ENCODE assay signal across 10 cellular contexts in the genomic region with DNA sequence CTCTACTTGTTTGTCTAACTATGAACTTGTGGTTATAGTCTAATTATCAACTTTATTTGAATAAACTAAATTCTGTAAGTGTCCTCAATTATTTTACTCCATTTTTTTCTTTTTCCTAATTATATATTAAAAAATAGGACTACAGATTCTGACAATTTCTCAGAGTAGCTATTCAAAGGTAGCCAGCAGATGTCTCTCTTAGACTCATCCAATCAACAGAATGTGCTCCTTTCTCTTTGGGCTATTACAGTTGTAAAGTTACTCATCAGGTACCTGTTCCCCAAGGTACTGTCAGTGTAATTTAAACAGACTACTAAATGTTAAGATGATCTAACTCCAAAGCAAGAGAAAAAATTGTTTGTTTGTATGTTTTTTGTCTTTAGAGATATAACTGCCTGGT.
DNase-seq lines count a peak whose midpoint lies in the region; ATAC-seq and TF ChIP-seq lines count a peak whose summit lies in the region.
"Had no signal": no experiment of that assay in that cellular context is flagged by ENCODE, and none has a peak within 500 bp of the region (broad histone marks: within the 10 kb centered on the region; RNA-seq: fewer than 3 reads in every experiment).

No MANE protein-coding gene starts in this region.

- intact Hi-C loops in MCF 10A (cut with micrococcal nuclease) (loop anchor here (1.0 to 10.0 kb wide), 6 partner anchors 159 to 1401 kb away; no protein-coding TSS in a partner anchor), breast epithelium (cut with DNase I; ENCODE audit: low total_unique reads) (no loop called here), Panc1 (cut with micrococcal nuclease; ENCODE audit: unreplicated experiment) (no loop called here), esophagus muscularis mucosa (cut with DNase I) (loop anchor here (5.0 kb wide), 2 partner anchors 249 to 579 kb away; a partner anchor contains a TSS), Calu3 (cut with micrococcal nuclease; ENCODE audit: unreplicated experiment) (no loop called here)

- H3K9me3 ChIP-seq in breast epithelium (no peaks in the 10 kb centered on the region), Panc1 (ENCODE audit: control insufficient read depth, insufficient read depth, low read depth, low read length) (no peaks in the 10 kb centered on the region), esophagus muscularis mucosa (no peaks in the 10 kb centered on the region)

- in situ Hi-C loops in Panc1 (cut with HindIII; ENCODE audit: low pct_unique_long_range_greater_than_20kb, low sequenced_read_pairs): no loop called here

- H3K4me1 ChIP-seq in breast epithelium: no peaks in the 10 kb centered on the region
- H3K4me1 ChIP-seq in Panc1 (ENCODE audit: control insufficient read depth, insufficient read depth, low read length): no peaks in the 10 kb centered on the region
- no peaks in the 10 kb centered on the region for H3K4me1 ChIP-seq in esophagus muscularis mucosa

- H3K27ac Mint-ChIP-seq in MCF 10A (ENCODE audit: low read depth, unreplicated experiment): no peak overlapping the region
- H3K27ac Mint-ChIP-seq in Calu3 (ENCODE audit: unreplicated experiment): no peak overlapping the region
- H3K27ac Mint-ChIP-seq in nephron progenitor cell: no peak overlapping the region
- H3K27ac Mint-ChIP-seq: naive B cell had no signal

- H3K27me3 ChIP-seq in breast epithelium: no peaks in the 10 kb centered on the region
- no peaks in the 10 kb centered on the region for H3K27me3 ChIP-seq in Panc1 (ENCODE audit: control insufficient read depth, insufficient read depth, low read length)
- no peaks in the 10 kb centered on the region for H3K27me3 ChIP-seq in esophagus muscularis mucosa

- POLR2A ChIA-PET in MCF 10A (lab: Yijun Ruan, JAX) (interaction anchor here (0.6 kb wide), 1 partner anchor 20 kb away, joined by 3 read pairs; no protein-coding TSS in a partner anchor), Panc1 (lab: Charles Lee) (no interaction called here)

- H3K4me3 ChIP-seq in breast epithelium (no peak overlapping the region), Panc1 (ENCODE audit: low read depth in 2 of 2, low read length in 2 of 2) (no peak overlapping the region), esophagus muscularis mucosa (no peak overlapping the region), skeletal muscle cell (ENCODE audit: low read depth, low read length) (no peak overlapping the region)

- H3K36me3 Mint-ChIP-seq in MCF 10A (ENCODE audit: insufficient read depth, unreplicated experiment) (no peaks in the 10 kb centered on the region), Calu3 (ENCODE audit: insufficient read depth, unreplicated experiment) (no peaks in the 10 kb centered on the region), nephron progenitor cell (ENCODE audit: low read depth) (no peaks in the 10 kb centered on the region)
- H3K36me3 Mint-ChIP-seq: naive B cell had no signal

- no peak for TF ChIP-seq EP300 in esophagus muscularis mucosa (IDR thresholded peaks at IDR 0.05)

- no peak overlapping the region for H3K27ac ChIP-seq in breast epithelium
- no peak overlapping the region for H3K27ac ChIP-seq in Panc1 (ENCODE audit: low read length)
- no peak overlapping the region for H3K27ac ChIP-seq in esophagus muscularis mucosa (replicated peaks in 1 of 4)

- BruUV-seq in MCF 10A (replicated peaks; lab: Mats Ljungman, UMichigan) (no TSS peak), Panc1 (replicated peaks; lab: Mats Ljungman, UMichigan) (no TSS peak), Calu3 (replicated peaks; lab: Mats Ljungman, UMichigan) (no TSS peak)

- TF ChIP-seq POLR2A in breast epithelium (IDR thresholded peaks at IDR 0.05) (no peak), esophagus muscularis mucosa (IDR thresholded peaks at IDR 0.05; ENCODE audit: low read depth) (no peak)

- H3K36me3 ChIP-seq in breast epithelium (no peaks in the 10 kb centered on the region), Panc1 (ENCODE audit: control insufficient read depth, insufficient read depth, low read length) (no peaks in the 10 kb centered on the region), esophagus muscularis mucosa (no peaks in the 10 kb centered on the region)

- H3K4me1 Mint-ChIP-seq in MCF 10A (ENCODE audit: insufficient read depth, unreplicated experiment): peaks cover 12% of the 10 kb centered on the region
- H3K4me1 Mint-ChIP-seq in Calu3 (ENCODE audit: low read depth, unreplicated experiment): no peaks in the 10 kb centered on the region
- H3K4me1 Mint-ChIP-seq in nephron progenitor cell: peaks cover under 1% of the 10 kb centered on the region
- H3K4me1 Mint-ChIP-seq: naive B cell had no signal

- H3K9me3 Mint-ChIP-seq in MCF 10A (ENCODE audit: unreplicated experiment) (no peaks in the 10 kb centered on the region), Calu3 (ENCODE audit: low read depth, unreplicated experiment) (no peaks in the 10 kb centered on the region), nephron progenitor cell (no peaks in the 10 kb centered on the region)

- peak; percentile 47 for TF ChIP-seq CTCF in MCF 10A (IDR thresholded peaks at IDR 0.05; ENCODE audit: unreplicated experiment)
- no peak for TF ChIP-seq CTCF in breast epithelium (IDR thresholded peaks at IDR 0.05)
- peak; percentile 49; the same call in 1 of the 2 replicates for TF ChIP-seq CTCF in Panc1 (IDR thresholded peaks at IDR 0.05)
- peak in 2 of 3 experiments; percentile 39 to 43 for TF ChIP-seq CTCF in esophagus muscularis mucosa (IDR thresholded peaks at IDR 0.05)
- TF ChIP-seq CTCF in Calu3 (IDR thresholded peaks at IDR 0.05; ENCODE audit: unreplicated experiment): no peak
- no peak for TF ChIP-seq CTCF in nephron progenitor cell (IDR thresholded peaks at IDR 0.05)

- H3K27me3 Mint-ChIP-seq in MCF 10A (ENCODE audit: insufficient read depth, unreplicated experiment) (no peaks in the 10 kb centered on the region), Calu3 (ENCODE audit: unreplicated experiment) (no peaks in the 10 kb centered on the region), nephron progenitor cell (ENCODE audit: low read depth, poor library complexity) (no peaks in the 10 kb centered on the region)
- H3K27me3 Mint-ChIP-seq: naive B cell had no signal

- DNase-seq in MCF 10A (ENCODE audit: unreplicated experiment) (peak; percentile 14), breast epithelium (ENCODE audit: low spot score in 2 of 2) (no peak), Panc1 (ENCODE audit: low read depth, low spot score) (peak; percentile 2), esophagus muscularis mucosa (ENCODE audit: extremely low spot score) (no peak), skeletal muscle cell (ENCODE audit: low read depth) (peak; percentile 12), dedifferentiated amniotic fluid mesenchymal stem cell (ENCODE audit: extremely low spot score) (no peak), Calu3 (no peak), nephron progenitor cell (no peak)
- DNase-seq: naive B cell, Right ventricle myocardium superior had no signal

- CTCF ChIA-PET in MCF 10A (lab: Yijun Ruan, JAX) (interaction anchor here (0.7 to 0.8 kb wide), 5 partner anchors 67 to 1393 kb away, joined by 3 to 4 read pairs (median 3); no protein-coding TSS in a partner anchor), Panc1 (lab: Charles Lee) (no interaction called here), Calu3 (lab: Charles Lee) (no interaction called here)

- ATAC-seq in Panc1: no peak

- no peak overlapping the region for H3K4me3 Mint-ChIP-seq in MCF 10A (ENCODE audit: unreplicated experiment)
- H3K4me3 Mint-ChIP-seq in Calu3 (ENCODE audit: low read depth, unreplicated experiment): no peak overlapping the region
- H3K4me3 Mint-ChIP-seq in nephron progenitor cell: no peak overlapping the region
- H3K4me3 Mint-ChIP-seq: naive B cell had no signal

Comparison
In these comparisons a context has a peak if more than half of its experiments do, and no peak if none do; other contexts are left out.
1. DNase-seq: peak in MCF 10A (single experiment), Panc1 (single experiment) and skeletal muscle cell (single experiment); none in breast epithelium (0 of 2), esophagus muscularis mucosa (single experiment), dedifferentiated amniotic fluid mesenchymal stem cell (single experiment), Calu3 (single experiment) and nephron progenitor cell (single experiment).
2. CTCF ChIP-seq: peak in MCF 10A (single experiment), Panc1 (single experiment) and esophagus muscularis mucosa (2 of 3); none in breast epithelium (0 of 3), Calu3 (single experiment) and nephron progenitor cell (single experiment).
3. intact Hi-C loops: an anchor here in MCF 10A (1.0 to 10.0 kb wide) and esophagus muscularis mucosa (5.0 kb wide); none called in breast epithelium, Panc1 and Calu3.